ENCODE assay signal across 8 cellular contexts in the genomic region with DNA sequence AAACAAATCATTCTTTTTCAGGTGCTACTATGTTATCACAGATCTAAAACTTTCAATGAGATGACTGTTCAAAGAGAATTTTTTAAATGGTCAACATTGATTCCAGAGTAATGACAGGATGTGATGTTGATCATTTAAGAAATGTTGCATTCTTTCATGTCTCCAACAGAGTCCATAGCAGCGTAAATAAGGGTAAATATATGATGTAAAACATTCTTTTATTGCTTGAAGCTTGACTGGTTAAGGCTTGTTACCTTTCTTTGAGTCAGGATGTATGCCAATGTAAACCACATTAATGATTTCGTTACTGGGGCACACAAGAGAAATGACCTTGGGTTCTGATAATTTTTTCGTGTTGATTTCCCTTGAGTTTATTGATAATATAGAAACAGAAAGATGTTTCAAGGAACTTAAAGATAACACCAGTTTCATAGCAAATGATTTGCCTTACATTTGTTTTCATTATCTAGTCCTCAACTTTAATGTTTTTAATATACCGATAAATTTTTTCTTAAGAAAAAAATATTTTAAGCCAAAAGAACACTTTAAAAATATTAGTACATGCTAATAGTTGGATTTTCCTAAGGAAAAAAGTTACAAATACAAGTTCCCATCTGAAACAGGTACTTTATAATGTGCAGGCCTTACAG. TPM values are rescaled to one million over a fixed set of nuclear protein-coding genes. Genes with fewer than 3 reads are reported as not detected.
DNase-seq lines count a peak whose midpoint lies in the region; ATAC-seq and TF ChIP-seq lines count a peak whose summit lies in the region.
"Had no signal": no experiment of that assay in that cellular context is flagged by ENCODE, and none has a peak within 500 bp of the region (broad histone marks: within the 10 kb centered on the region; RNA-seq: fewer than 3 reads in every experiment).

No MANE protein-coding gene starts in this region.

- ATAC-seq in Panc1 (no peak), GM21423 (IDR thresholded peaks at IDR 0.05; ENCODE audit: unreplicated experiment) (no peak), GM18909 (IDR thresholded peaks at IDR 0.05; ENCODE audit: poor library complexity, unreplicated experiment) (no peak)
- ATAC-seq in central memory CD8-positive, alpha-beta T cell (replicated peaks; ENCODE audit: extremely low read depth, poor library complexity, severe bottlenecking): peak; percentile 50

- H3K36me3 ChIP-seq in Panc1 (ENCODE audit: control insufficient read depth, insufficient read depth, low read length) (no peaks in the 10 kb centered on the region; the same call in 1 of the 2 replicates), smooth muscle cell (ENCODE audit: low read depth) (no peaks in the 10 kb centered on the region)

- H4K20me1 ChIP-seq in smooth muscle cell (ENCODE audit: low read depth): peaks cover 79% of the 10 kb centered on the region

- BruUV-seq in Panc1 (replicated peaks; lab: Mats Ljungman, UMichigan): no TSS peak

- DNase-seq in Panc1 (ENCODE audit: low read depth, low spot score) (no peak), smooth muscle cell (lab: John Stamatoyannopoulos, UW; ENCODE audit: unreplicated experiment) (no peak), Ammon's horn (ENCODE audit: low spot score) (no peak)
- DNase-seq in central memory CD8-positive, alpha-beta T cell (ENCODE audit: low spot score in 2 of 2): no peak
- DNase-seq: NCI-H2029 treated with DMSO at 0.1 percent for 48 hours had no signal

- H3K27ac ChIP-seq in Panc1 (ENCODE audit: low read length) (peak overlapping the region; percentile 52; the same call in 1 of the 2 replicates), smooth muscle cell (ENCODE audit: low read depth) (no peak overlapping the region)

- H3K27me3 Mint-ChIP-seq in central memory CD8-positive, alpha-beta T cell: peaks cover 6% of the 10 kb centered on the region

- WGBS in smooth muscle cell (ENCODE audit: low lambda C conversion rate): 86% methylated on average over 4 of the region's 4 CpGs

- H3K9ac ChIP-seq in smooth muscle cell (ENCODE audit: low read depth): no peak overlapping the region

- no peak for TF ChIP-seq CTCF in GM12875 (IDR thresholded peaks at IDR 0.05; ENCODE audit: borderline replicate concordance, insufficient read depth, low read depth, low read length)
- no peak for TF ChIP-seq CTCF in Panc1 (IDR thresholded peaks at IDR 0.05)
- TF ChIP-seq CTCF in smooth muscle cell (IDR thresholded peaks at IDR 0.05; ENCODE audit: borderline replicate concordance, insufficient read depth, poor library complexity, severe bottlenecking): no peak

- no peaks in the 10 kb centered on the region for H3K9me3 Mint-ChIP-seq in central memory CD8-positive, alpha-beta T cell

- peaks cover 63% of the 10 kb centered on the region for H3K36me3 Mint-ChIP-seq in central memory CD8-positive, alpha-beta T cell (ENCODE audit: insufficient read depth)

- CTCF ChIA-PET in Panc1 (lab: Charles Lee): interaction anchor here (2.5 kb wide), 1 partner anchor 114 kb away, joined by 16 read pairs; no protein-coding TSS in a partner anchor

- H2AFZ ChIP-seq in smooth muscle cell (ENCODE audit: low read depth): no peak overlapping the region

- peak overlapping the region; percentile 97 for H3K27ac Mint-ChIP-seq in central memory CD8-positive, alpha-beta T cell (ENCODE audit: low read depth)

- H3K27me3 ChIP-seq in Panc1 (ENCODE audit: control insufficient read depth, insufficient read depth, low read length): peaks cover 9% of the 10 kb centered on the region
- H3K27me3 ChIP-seq in smooth muscle cell (ENCODE audit: low read depth): no peaks in the 10 kb centered on the region

- H3F3A ChIP-seq in smooth muscle cell (ENCODE audit: low read depth): no peaks in the 10 kb centered on the region

- H3K4me1 ChIP-seq in Panc1 (ENCODE audit: control insufficient read depth, insufficient read depth, low read length) (peaks cover 40% of the 10 kb centered on the region), smooth muscle cell (ENCODE audit: low read depth) (peaks cover 9% of the 10 kb centered on the region)

- H3K4me2 ChIP-seq in smooth muscle cell: peak overlapping the region; percentile 16

- intact Hi-C loops in Panc1 (cut with micrococcal nuclease; ENCODE audit: unreplicated experiment): no loop called here

- H3K4me3 Mint-ChIP-seq in central memory CD8-positive, alpha-beta T cell: peak overlapping the region; percentile 92

- peaks cover 65% of the 10 kb centered on the region for H3K79me2 ChIP-seq in smooth muscle cell (ENCODE audit: low read depth)

- H3K4me1 Mint-ChIP-seq in central memory CD8-positive, alpha-beta T cell: peaks cover 72% of the 10 kb centered on the region

- H3K4me3 ChIP-seq in GM12875 (ENCODE audit: low read depth, low read length) (peak overlapping the region; percentile 98), Panc1 (ENCODE audit: low read depth in 2 of 2, low read length in 2 of 2) (peak overlapping the region in 1 of 2 experiments; percentile 89; a peak in 1 of 4 replicates), smooth muscle cell (no peak overlapping the region)

- POLR2A ChIA-PET in Panc1 (lab: Charles Lee): interaction anchor here (0.6 kb wide), 1 partner anchor 205 kb away, joined by 4 read pairs; no protein-coding TSS in a partner anchor

- in situ Hi-C loops in Panc1 (cut with HindIII; ENCODE audit: low pct_unique_long_range_greater_than_20kb, low sequenced_read_pairs): loop anchor here (25.0 kb wide), 1 partner anchor 126 kb away; no protein-coding TSS in a partner anchor

- no peaks in the 10 kb centered on the region for H3K9me3 ChIP-seq in Panc1 (ENCODE audit: control insufficient read depth, insufficient read depth, low read depth, low read length)
- no peaks in the 10 kb centered on the region for H3K9me3 ChIP-seq in smooth muscle cell (replicated peaks; ENCODE audit: low read depth)

RNA-seq across cellular contexts. Expression of gene STK17A, which starts 3.5 kb away (rescaled TPM):
- 21.3 TPM for total RNA-seq in Panc1 (2021; ENCODE audit: unreplicated experiment)
- polyA plus RNA-seq in Panc1 (2012; ENCODE audit: insufficient read length): 10.2 TPM
- total RNA-seq in smooth muscle cell: 25.5 and 28.2 TPM in 2 replicates
- polyA plus RNA-seq in smooth muscle cell: 21.0 and 26.8 TPM in 2 replicates
